In the genomic region with DNA sequence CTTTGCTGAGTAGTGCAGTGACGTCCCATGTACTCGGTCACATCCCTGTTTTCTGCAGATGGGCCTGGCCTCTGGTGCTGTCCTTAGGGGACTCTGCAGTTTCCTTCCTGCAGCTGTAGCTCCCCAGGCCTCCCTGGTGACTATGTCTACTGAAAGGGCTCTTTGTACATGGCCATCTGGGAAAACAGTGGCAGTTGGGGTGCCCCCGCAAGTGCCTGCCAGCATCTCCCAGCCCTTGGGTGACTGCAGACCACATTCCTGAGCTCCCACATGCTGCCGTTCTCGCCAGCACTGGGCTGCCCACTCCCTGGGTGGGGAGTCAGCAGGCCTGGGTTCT, we compare ENCODE assay signal across 19 cellular contexts. TPM values are rescaled to one million over a fixed set of nuclear protein-coding genes. Genes with fewer than 3 reads are reported as not detected.
DNase-seq lines count a peak whose midpoint lies in the region; ATAC-seq, FAIRE-seq and TF ChIP-seq lines count a peak whose summit lies in the region.
"Had no signal": no experiment of that assay in that cellular context is flagged by ENCODE, and none has a peak within 500 bp of the region (broad histone marks: within the 10 kb centered on the region; RNA-seq: fewer than 3 reads in every experiment).

No MANE protein-coding gene starts in this region.

- no peaks in the 10 kb centered on the region for H3K9me3 ChIP-seq in HEK293 (ENCODE audit: control insufficient read depth, insufficient read depth, low read depth, low read length)
- no peaks in the 10 kb centered on the region for H3K9me3 ChIP-seq in K562 (replicated peaks; ENCODE audit: control insufficient read depth, insufficient read depth, low read depth, low read length)
- no peaks in the 10 kb centered on the region for H3K9me3 ChIP-seq in vagina
- H3K9me3 ChIP-seq: Peyer's patch, thoracic aorta had no signal

- 4% methylated on average over 5 of the region's 5 CpGs for WGBS in K562 (ENCODE audit: insufficient coverage, low coverage, missing lambda C conversion rate)

- in situ Hi-C loops in K562 (cut with MboI) = no loop called here

- H3K4me3 ChIP-seq in HEK293 (ENCODE audit: low read depth, low read length) = no peak overlapping the region
- H3K4me3 ChIP-seq in K562 = no peak overlapping the region
- H3K4me3 ChIP-seq in vagina = no peak overlapping the region
- H3K4me3 ChIP-seq: Peyer's patch had no signal

- TF ChIP-seq EP300 in K562 (IDR thresholded peaks at IDR 0.05; ENCODE audit: low read length) = no peak

- DNase-seq in K562 (ENCODE audit: extremely low read depth in 1 of 4, low spot score in 3 of 4) (no peak), superior temporal gyrus (ENCODE audit: extremely low spot score) (peak; percentile 96), vagina (ENCODE audit: extremely low spot score in 2 of 2) (no peak)
- DNase-seq: activated effector memory CD4-positive, alpha-beta T cell treated with Interleukin-2 at 50 U/mL for 16 hours; DMS79; MV-4-11; NCI-H2107; Peyer's patch had no signal

- POLR2A ChIA-PET in HEK293 (lab: Yijun Ruan, JAX) (no interaction called here), K562 (lab: Yijun Ruan, JAX) (interaction anchor here (0.8 to 1.1 kb wide), 3 partner anchors 9 to 30 kb away, joined by 3 to 4 read pairs (median 4); no protein-coding TSS in a partner anchor)

- no peaks in the 10 kb centered on the region for H3K79me2 ChIP-seq in K562 (ENCODE audit: control insufficient read depth, insufficient read depth, low read length)

- no peak for TF ChIP-seq RAD21 in K562 (CRISPR knock-in tag; conservative IDR thresholded peaks at IDR 0.05 in 1 of 2, IDR thresholded peaks at IDR 0.05 in 1 of 2)

- H3K4me1 ChIP-seq in HEK293 (ENCODE audit: control insufficient read depth, insufficient read depth, low read length) (no peaks in the 10 kb centered on the region), K562 (replicated peaks in 1 of 2; ENCODE audit: control insufficient read depth in 2 of 2, insufficient read depth in 2 of 2, low read length in 2 of 2) (peaks cover 0 to 8% of the 10 kb centered on the region in 2 experiments; a peak in 2 of 5 replicates), vagina (peaks cover 12% of the 10 kb centered on the region)

- TF ChIP-seq CTCF in HEK293 (tag by site-specific recombination; IDR thresholded peaks at IDR 0.05) (no peak), K562 (IDR thresholded peaks at IDR 0.05 in 2 of 3, conservative IDR thresholded peaks at IDR 0.05 in 1 of 3; ENCODE audit: insufficient read depth in 2 of 3, low read depth in 1 of 3, low read length in 3 of 3) (no peak), vagina (IDR thresholded peaks at IDR 0.05) (no peak)

- ATAC-seq in K562 (peak; percentile 10; the same call in 2 of the 3 replicates), GM19397 (IDR thresholded peaks at IDR 0.05; ENCODE audit: unreplicated experiment) (no peak), HG03520 (IDR thresholded peaks at IDR 0.05; ENCODE audit: unreplicated experiment) (no peak)

- TF ChIP-seq POLR2A in K562 (conservative IDR thresholded peaks at IDR 0.05) (no peak), vagina (IDR thresholded peaks at IDR 0.05) (no peak)

- H3K4me2 ChIP-seq in K562 (ENCODE audit: insufficient read depth, low read length) = no peak overlapping the region

- intact Hi-C loops in K562 (cut with micrococcal nuclease) = no loop called here
- intact Hi-C loops in vagina (cut with DNase I) = no loop called here

- H3K36me3 ChIP-seq in HEK293 (ENCODE audit: control insufficient read depth in 2 of 2, insufficient read depth in 1 of 2, low read length in 2 of 2) (no peaks in the 10 kb centered on the region), K562 (ENCODE audit: control insufficient read depth, insufficient read depth, low read length) (no peaks in the 10 kb centered on the region), vagina (no peaks in the 10 kb centered on the region)
- H3K36me3 ChIP-seq: Peyer's patch, thoracic aorta had no signal

- H3K27me3 ChIP-seq in K562 (ENCODE audit: control insufficient read depth in 2 of 2, insufficient read depth in 2 of 2, low read length in 2 of 2) (peaks cover 2 to 38% of the 10 kb centered on the region in 2 experiments; a peak in 4 of 5 replicates), layer of hippocampus (ENCODE audit: control insufficient read depth, insufficient read depth, low read length) (no peaks in the 10 kb centered on the region), vagina (no peaks in the 10 kb centered on the region)

- no peak overlapping the region for H2AFZ ChIP-seq in K562 (ENCODE audit: low read depth, low read length)

- peaks cover 4% of the 10 kb centered on the region; the same call in 1 of the 2 replicates for H4K20me1 ChIP-seq in K562 (replicated peaks; ENCODE audit: control insufficient read depth, insufficient read depth, low read length)

- no TSS peak for BruUV-seq in K562 (replicated peaks; lab: Mats Ljungman, UMichigan)

- CTCF ChIA-PET in HEK293 (lab: Yijun Ruan, JAX) (interaction anchor here (0.8 to 2.2 kb wide), 14 partner anchors 9 to 224 kb away, joined by 3 to 11 read pairs (median 5); partner anchors contain the start of gene KCNA2), K562 (lab: Yijun Ruan, JAX; ENCODE audit: low intra/inter-chr PET ratio) (no interaction called here)

- no peak for FAIRE-seq in K562 (lab: Jason Lieb, UNC)
- FAIRE-seq: endothelial cell of umbilical vein, frontal cortex, GM19239 had no signal

- no peak overlapping the region for H3K9ac ChIP-seq in K562 (ENCODE audit: insufficient read depth in 1 of 2, low read depth in 2 of 2, low read length in 2 of 2)

- H3K27ac ChIP-seq in HEK293 (ENCODE audit: extremely low read depth, low read depth, low read length) (no peak overlapping the region), K562 (ENCODE audit: extremely low read depth, low read depth, low read length) (no peak overlapping the region), layer of hippocampus (ENCODE audit: low read depth, low read length) (peak overlapping the region; percentile 85), vagina (no peak overlapping the region)
- H3K27ac ChIP-seq: Peyer's patch, thoracic aorta had no signal

- no peaks in the 10 kb centered on the region for H3K9me1 ChIP-seq in K562 (ENCODE audit: control insufficient read depth, insufficient read depth, low read length)

TF ChIP-seq in HEK293, 187 proteins besides CTCF, POLR2A, EP300 and RAD21 (continues in another document):
- TF ChIP-seq ZNF335 (tag by site-specific recombination; conservative IDR thresholded peaks at IDR 0.05) (peak; percentile 22; the same call in 1 of the 2 replicates), ZNF114 (tag by site-specific recombination; IDR thresholded peaks at IDR 0.05) (no peak), ZNF544 (tag by site-specific recombination; IDR thresholded peaks at IDR 0.05) (no peak)
- TF ChIP-seq, protein P1, sequence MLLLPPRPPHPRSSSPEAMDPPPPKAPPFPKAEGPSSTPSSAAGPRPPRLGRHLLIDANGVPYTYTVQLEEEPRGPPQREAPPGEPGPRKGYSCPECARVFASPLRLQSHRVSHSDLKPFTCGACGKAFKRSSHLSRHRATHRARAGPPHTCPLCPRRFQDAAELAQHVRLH (tag by site-specific recombination; IDR thresholded peaks at IDR 0.05) = no peak

TF ChIP-seq in K562, 482 proteins besides CTCF, POLR2A, EP300 and RAD21:
- TF ChIP-seq NUFIP1 (IDR thresholded peaks at IDR 0.05; ENCODE audit: partially characterized antibody) = no peak
- no peak for TF ChIP-seq DDX20 (tag; IDR thresholded peaks at IDR 0.05; ENCODE audit: low read depth)

RNA-seq across cellular contexts. Expression of gene KCNA10, which starts 37.5 kb away (rescaled TPM):
- total RNA-seq in K562 (2011; cell fraction: chromatin; rRNA removed; ENCODE audit: low replicate concordance) = not detected in 2 replicates
- total RNA-seq in K562 (2011; cell fraction: nucleolus; rRNA removed) = not detected in 2 replicates
- total RNA-seq in K562 (2011; cell fraction: nucleoplasm; rRNA removed) = not detected in 2 replicates
- not detected in 2 replicates for total RNA-seq in K562 (2014; rRNA removed)
- total RNA-seq in K562 (2014; rRNA removed; fragmentation: Illumina TruSeq; extraction: Trizol) = not detected in 2 replicates
- total RNA-seq in K562 (2015; rRNA removed; fragmentation: Illumina TruSeq; extraction: Trizol) = not detected in 2 replicates
- not detected in 2 replicates for total RNA-seq in K562 (2021)
- polyA plus RNA-seq in K562 (2011; rRNA removed) = not detected in 2 replicates
- not detected in 2 replicates for polyA plus RNA-seq in K562 (2011; cell fraction: cytosol; rRNA removed)
- polyA plus RNA-seq in K562 (2011; cell fraction: nucleus; rRNA removed) = not detected in 2 replicates
- not detected in 2 replicates for polyA plus RNA-seq in K562 (2012)
- polyA plus RNA-seq in K562 (2014; fragmentation: Illumina TruSeq; extraction: Trizol) = not detected in 2 replicates
- polyA plus RNA-seq in K562 (2014; fragmentation: Nextera tagmentation; extraction: Ambion mirVana) = not detected
- polyA plus RNA-seq in K562 (2014; rRNA removed) = not detected in 2 replicates
- polyA minus RNA-seq in K562 (2011; rRNA and poly(A)+ RNA removed) = not detected in 2 replicates
- not detected in 2 replicates for polyA minus RNA-seq in K562 (2011; cell fraction: cytosol; rRNA and poly(A)+ RNA removed)
- polyA minus RNA-seq in K562 (2011; cell fraction: nucleus; rRNA and poly(A)+ RNA removed) = not detected in 2 replicates
- total RNA-seq in vagina = not detected
- total RNA-seq: activated CD8-positive, alpha-beta memory T cell treated with anti-CD3 and anti-CD28 coated beads for 36 hours; endothelial cell of umbilical vein; frontal cortex; Peyer's patch; thoracic aorta had no signal
- polyA plus RNA-seq: BJ, endothelial cell of umbilical vein, IgD-negative memory B cell had no signal

RNA-seq across cellular contexts. Expression of gene KCNA2, which starts 49.7 kb away (rescaled TPM):
- total RNA-seq in K562 (2011; cell fraction: chromatin; rRNA removed; ENCODE audit: low replicate concordance) = not detected in 2 replicates
- not detected in 2 replicates for total RNA-seq in K562 (2011; cell fraction: nucleolus; rRNA removed)
- total RNA-seq in K562 (2011; cell fraction: nucleoplasm; rRNA removed) = not detected in 2 replicates
- not detected in 2 replicates for total RNA-seq in K562 (2014; rRNA removed)
- not detected in 2 replicates for total RNA-seq in K562 (2014; rRNA removed; fragmentation: Illumina TruSeq; extraction: Trizol)
- total RNA-seq in K562 (2015; rRNA removed; fragmentation: Illumina TruSeq; extraction: Trizol) = not detected in 2 replicates
- not detected in 2 replicates for total RNA-seq in K562 (2021)
- not detected in 2 replicates for polyA plus RNA-seq in K562 (2011; rRNA removed)
- not detected in 2 replicates for polyA plus RNA-seq in K562 (2011; cell fraction: cytosol; rRNA removed)
- polyA plus RNA-seq in K562 (2011; cell fraction: nucleus; rRNA removed) = not detected in 2 replicates
- not detected in 2 replicates for polyA plus RNA-seq in K562 (2012)
- polyA plus RNA-seq in K562 (2014; fragmentation: Illumina TruSeq; extraction: Trizol) = not detected in 2 replicates
- polyA plus RNA-seq in K562 (2014; fragmentation: Nextera tagmentation; extraction: Ambion mirVana) = not detected
- not detected in 2 replicates for polyA plus RNA-seq in K562 (2014; rRNA removed)
- not detected in 2 replicates for polyA minus RNA-seq in K562 (2011; rRNA and poly(A)+ RNA removed)
- not detected in 2 replicates for polyA minus RNA-seq in K562 (2011; cell fraction: cytosol; rRNA and poly(A)+ RNA removed)
- not detected in 2 replicates for polyA minus RNA-seq in K562 (2011; cell fraction: nucleus; rRNA and poly(A)+ RNA removed)
- total RNA-seq in vagina = 0.74 TPM
- total RNA-seq: endothelial cell of umbilical vein had no signal
- polyA plus RNA-seq: BJ, endothelial cell of umbilical vein, IgD-negative memory B cell had no signal
